In the genomic region with DNA sequence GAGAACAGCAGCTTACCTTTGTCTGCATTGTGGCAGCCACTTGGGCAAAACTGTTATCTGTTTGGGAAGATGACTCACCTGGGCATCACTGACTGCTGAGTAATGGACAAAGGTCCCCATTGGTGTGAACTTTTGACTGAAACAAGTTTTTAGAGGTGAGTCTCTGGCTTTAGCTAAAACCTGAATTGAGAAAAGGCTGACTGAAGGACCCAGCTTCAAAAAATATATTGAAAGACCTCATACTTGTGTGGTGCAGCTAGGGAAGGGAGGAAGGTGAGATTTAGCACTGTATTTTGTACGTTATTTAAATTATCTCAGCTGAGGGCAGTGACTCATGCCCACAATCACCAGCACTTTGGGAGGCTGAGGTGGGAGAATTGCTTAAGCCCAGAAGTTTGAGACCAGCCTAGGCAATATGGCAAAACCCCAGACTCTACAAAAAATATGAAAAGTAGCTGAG, we compare ENCODE assay signal across 1 cellular context.
A peak's percentile ranks its signal among the peaks of the same experiment; 100 is the strongest.
TF ChIP-seq lines count a peak whose summit lies in the region.

No MANE protein-coding gene starts in this region.

TF ChIP-seq in HCT116, 20 proteins besides CTCF, POLR2A, EP300 and RAD21 (continued from another document):
- TF ChIP-seq, protein P1, sequence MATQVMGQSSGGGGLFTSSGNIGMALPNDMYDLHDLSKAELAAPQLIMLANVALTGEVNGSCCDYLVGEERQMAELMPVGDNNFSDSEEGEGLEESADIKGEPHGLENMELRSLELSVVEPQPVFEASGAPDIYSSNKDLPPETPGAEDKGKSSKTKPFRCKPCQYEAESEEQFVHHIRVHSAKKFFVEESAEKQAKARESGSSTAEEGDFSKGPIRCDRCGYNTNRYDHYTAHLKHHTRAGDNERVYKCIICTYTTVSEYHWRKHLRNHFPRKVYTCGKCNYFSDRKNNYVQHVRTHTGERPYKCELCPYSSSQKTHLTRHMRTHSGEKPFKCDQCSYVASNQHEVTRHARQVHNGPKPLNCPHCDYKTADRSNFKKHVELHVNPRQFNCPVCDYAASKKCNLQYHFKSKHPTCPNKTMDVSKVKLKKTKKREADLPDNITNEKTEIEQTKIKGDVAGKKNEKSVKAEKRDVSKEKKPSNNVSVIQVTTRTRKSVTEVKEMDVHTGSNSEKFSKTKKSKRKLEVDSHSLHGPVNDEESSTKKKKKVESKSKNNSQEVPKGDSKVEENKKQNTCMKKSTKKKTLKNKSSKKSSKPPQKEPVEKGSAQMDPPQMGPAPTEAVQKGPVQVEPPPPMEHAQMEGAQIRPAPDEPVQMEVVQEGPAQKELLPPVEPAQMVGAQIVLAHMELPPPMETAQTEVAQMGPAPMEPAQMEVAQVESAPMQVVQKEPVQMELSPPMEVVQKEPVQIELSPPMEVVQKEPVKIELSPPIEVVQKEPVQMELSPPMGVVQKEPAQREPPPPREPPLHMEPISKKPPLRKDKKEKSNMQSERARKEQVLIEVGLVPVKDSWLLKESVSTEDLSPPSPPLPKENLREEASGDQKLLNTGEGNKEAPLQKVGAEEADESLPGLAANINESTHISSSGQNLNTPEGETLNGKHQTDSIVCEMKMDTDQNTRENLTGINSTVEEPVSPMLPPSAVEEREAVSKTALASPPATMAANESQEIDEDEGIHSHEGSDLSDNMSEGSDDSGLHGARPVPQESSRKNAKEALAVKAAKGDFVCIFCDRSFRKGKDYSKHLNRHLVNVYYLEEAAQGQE (IDR thresholded peaks at IDR 0.05; ENCODE audit: low read depth) = no peak
- TF ChIP-seq EGR1 (IDR thresholded peaks at IDR 0.05; ENCODE audit: low read depth) = no peak
- 0 out of 2 replicates have a peak, but pooled peaks have one; percentile 57 for TF ChIP-seq CEBPB (IDR thresholded peaks at IDR 0.05; ENCODE audit: low read depth)
- TF ChIP-seq, protein P2, sequence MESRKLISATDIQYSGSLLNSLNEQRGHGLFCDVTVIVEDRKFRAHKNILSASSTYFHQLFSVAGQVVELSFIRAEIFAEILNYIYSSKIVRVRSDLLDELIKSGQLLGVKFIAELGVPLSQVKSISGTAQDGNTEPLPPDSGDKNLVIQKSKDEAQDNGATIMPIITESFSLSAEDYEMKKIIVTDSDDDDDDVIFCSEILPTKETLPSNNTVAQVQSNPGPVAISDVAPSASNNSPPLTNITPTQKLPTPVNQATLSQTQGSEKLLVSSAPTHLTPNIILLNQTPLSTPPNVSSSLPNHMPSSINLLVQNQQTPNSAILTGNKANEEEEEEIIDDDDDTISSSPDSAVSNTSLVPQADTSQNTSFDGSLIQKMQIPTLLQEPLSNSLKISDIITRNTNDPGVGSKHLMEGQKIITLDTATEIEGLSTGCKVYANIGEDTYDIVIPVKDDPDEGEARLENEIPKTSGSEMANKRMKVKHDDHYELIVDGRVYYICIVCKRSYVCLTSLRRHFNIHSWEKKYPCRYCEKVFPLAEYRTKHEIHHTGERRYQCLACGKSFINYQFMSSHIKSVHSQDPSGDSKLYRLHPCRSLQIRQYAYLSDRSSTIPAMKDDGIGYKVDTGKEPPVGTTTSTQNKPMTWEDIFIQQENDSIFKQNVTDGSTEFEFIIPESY (IDR thresholded peaks at IDR 0.05; ENCODE audit: extremely low read depth, insufficient replicate concordance, low read length) = no peak
